In genomic region chr6:125835221-125835744, GRCh38 we compare ENCODE assay signal across 10 cellular contexts. TPM values are rescaled to one million over a fixed set of nuclear protein-coding genes. Genes with fewer than 3 reads are reported as not detected.
A peak's percentile ranks its signal among the peaks of the same experiment; 100 is the strongest.
DNase-seq lines count a peak whose midpoint lies in the region; FAIRE-seq and TF ChIP-seq lines count a peak whose summit lies in the region.
"Had no signal": no experiment of that assay in that cellular context is flagged by ENCODE, and none has a peak within 500 bp of the region (broad histone marks: within the 10 kb centered on the region; RNA-seq: fewer than 3 reads in every experiment).

No MANE protein-coding gene starts in this region.

- H3K36me3 ChIP-seq in kidney (ENCODE audit: control insufficient read depth in 1 of 2, insufficient read depth in 2 of 2, low read length in 2 of 2), result no peaks in the 10 kb centered on the region
- H3K36me3 ChIP-seq in suprapubic skin, result no peaks in the 10 kb centered on the region

- H3K4me3 ChIP-seq in HL-60 (replicated peaks; ENCODE audit: insufficient read depth, low read length) (no peak overlapping the region), kidney (ENCODE audit: low read length in 2 of 2) (peak overlapping the region in 1 of 2 donors; percentile 4), suprapubic skin (no peak overlapping the region)

- peaks cover 11 to 25% of the 10 kb centered on the region in 2 donors for H3K4me1 ChIP-seq in kidney (ENCODE audit: control insufficient read depth in 1 of 2, insufficient read depth in 1 of 2, low read depth in 1 of 2, low read length in 2 of 2)
- peaks cover 38% of the 10 kb centered on the region for H3K4me1 ChIP-seq in suprapubic skin

- intact Hi-C loops in kidney (cut with DNase I), result no loop called here

- H3K27me3 ChIP-seq in HL-60 (ENCODE audit: insufficient read depth, poor library complexity, severe bottlenecking), result no peaks in the 10 kb centered on the region
- no peaks in the 10 kb centered on the region for H3K27me3 ChIP-seq in suprapubic skin

- TF ChIP-seq POLR2A in suprapubic skin (IDR thresholded peaks at IDR 0.05), result no peak

- 49% methylated on average over 2 of the region's 2 CpGs for WGBS in suprapubic skin

- H3K27ac ChIP-seq in HL-60 (replicated peaks) (peak overlapping the region; percentile 2; the same call in 1 of the 2 replicates), caudate nucleus (ENCODE audit: low read depth, low read length) (peak overlapping the region; percentile 4), kidney (ENCODE audit: low read depth in 2 of 2, low read length in 2 of 2) (peak overlapping the region; percentile 76 to 79), suprapubic skin (peak overlapping the region; percentile 67)

- H3K9me3 ChIP-seq in kidney (ENCODE audit: control insufficient read depth in 1 of 2, low read length in 2 of 2) (no peaks in the 10 kb centered on the region), suprapubic skin (no peaks in the 10 kb centered on the region)

- no peak for TF ChIP-seq EP300 in suprapubic skin (IDR thresholded peaks at IDR 0.05)

- DNase-seq in HL-60 (ENCODE audit: low read depth in 1 of 2, low spot score in 1 of 2) (peak in 1 of 2 experiments; percentile 53), caudate nucleus (lab: John Stamatoyannopoulos, UW) (peak in 2 of 61 donors; percentile 11 to 41), kidney (no peak), suprapubic skin (ENCODE audit: low spot score in 2 of 2) (no peak), urothelium cell line (ENCODE audit: low spot score) (no peak), HCEC 1CT (no peak), NCI-H748 (lab: John Stamatoyannopoulos, UW; ENCODE audit: unreplicated experiment) (no peak)
- DNase-seq in activated T-cell treated with anti-CD3 and anti-CD28 coated beads, Interleukin-2, amount 50 U/mL, for 48 hours, result no peak
- DNase-seq: NCI-H1436 had no signal

- peak overlapping the region in 1 of 2 donors; percentile 17 for H3K9ac ChIP-seq in kidney (ENCODE audit: low read length in 2 of 2)

- no peak for TF ChIP-seq CTCF in HL-60 (IDR thresholded peaks at IDR 0.05; ENCODE audit: insufficient read depth, low read length)
- TF ChIP-seq CTCF in kidney (IDR thresholded peaks at IDR 0.05; ENCODE audit: borderline replicate concordance, extremely low read depth, insufficient read depth), result no peak
- TF ChIP-seq CTCF in suprapubic skin (IDR thresholded peaks at IDR 0.05), result no peak

- FAIRE-seq in kidney (lab: Jason Lieb, UNC) (peak; percentile 6), urothelium cell line (lab: Jason Lieb, UNC) (no peak)
- FAIRE-seq: colon had no signal

RNA-seq across cellular contexts. Expression of gene NCOA7, which starts 44.5 kb away (rescaled TPM):
- total RNA-seq in kidney, result 135 TPM
- polyA plus RNA-seq in kidney (ENCODE audit: insufficient read depth, low read depth, low replicate concordance), result 21.0 TPM
- total RNA-seq in suprapubic skin, result 10 to 100 TPM; 11.1 to 28.4 (median 22.1) TPM

Comparison
In these comparisons a context has a peak if more than half of its experiments do, and no peak if none do; other contexts are left out.
1. H3K27ac ChIP-seq: peak in every context shown above with its lines; median percentile 78 in kidney; 67 in suprapubic skin; 4 in caudate nucleus; 2 in HL-60.